ENCODE assay signal across 2 cellular contexts in the genomic region with DNA sequence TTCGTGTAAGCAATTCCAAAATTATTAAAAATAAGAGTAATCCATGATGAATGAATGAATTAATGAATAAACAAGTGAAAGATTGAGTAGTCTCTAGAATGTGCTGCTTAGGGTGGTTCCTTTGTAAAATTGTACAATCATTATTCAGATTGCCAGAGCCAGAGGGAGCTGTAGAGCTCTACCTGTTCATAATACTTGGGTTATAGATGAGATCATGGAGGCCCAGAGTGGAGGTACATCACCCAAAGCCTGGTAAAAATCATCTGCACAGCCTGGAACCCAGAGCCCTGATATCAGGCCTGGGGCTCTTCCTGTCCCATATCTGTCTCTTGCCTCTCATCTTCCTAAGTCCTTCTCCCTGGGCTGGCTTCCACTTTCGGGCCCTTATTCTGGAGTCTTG.
TF ChIP-seq lines count a peak whose summit lies in the region.

No MANE protein-coding gene starts in this region.

TF ChIP-seq in Ishikawa, 13 proteins besides CTCF, POLR2A, EP300 and RAD21:
- TF ChIP-seq TEAD4 (IDR thresholded peaks at IDR 0.05) = no peak
- TF ChIP-seq TAF1 (IDR thresholded peaks at IDR 0.05; ENCODE audit: low read depth) = no peak
- no peak for TF ChIP-seq NFIC (IDR thresholded peaks at IDR 0.05)
- TF ChIP-seq FOXM1 (IDR thresholded peaks at IDR 0.05; ENCODE audit: borderline replicate concordance, low read depth) = no peak
- no peak for TF ChIP-seq ZBTB7A (IDR thresholded peaks at IDR 0.05; ENCODE audit: low read depth)
- no peak for TF ChIP-seq EGR1 (IDR thresholded peaks at IDR 0.05)
- TF ChIP-seq, protein P1, sequence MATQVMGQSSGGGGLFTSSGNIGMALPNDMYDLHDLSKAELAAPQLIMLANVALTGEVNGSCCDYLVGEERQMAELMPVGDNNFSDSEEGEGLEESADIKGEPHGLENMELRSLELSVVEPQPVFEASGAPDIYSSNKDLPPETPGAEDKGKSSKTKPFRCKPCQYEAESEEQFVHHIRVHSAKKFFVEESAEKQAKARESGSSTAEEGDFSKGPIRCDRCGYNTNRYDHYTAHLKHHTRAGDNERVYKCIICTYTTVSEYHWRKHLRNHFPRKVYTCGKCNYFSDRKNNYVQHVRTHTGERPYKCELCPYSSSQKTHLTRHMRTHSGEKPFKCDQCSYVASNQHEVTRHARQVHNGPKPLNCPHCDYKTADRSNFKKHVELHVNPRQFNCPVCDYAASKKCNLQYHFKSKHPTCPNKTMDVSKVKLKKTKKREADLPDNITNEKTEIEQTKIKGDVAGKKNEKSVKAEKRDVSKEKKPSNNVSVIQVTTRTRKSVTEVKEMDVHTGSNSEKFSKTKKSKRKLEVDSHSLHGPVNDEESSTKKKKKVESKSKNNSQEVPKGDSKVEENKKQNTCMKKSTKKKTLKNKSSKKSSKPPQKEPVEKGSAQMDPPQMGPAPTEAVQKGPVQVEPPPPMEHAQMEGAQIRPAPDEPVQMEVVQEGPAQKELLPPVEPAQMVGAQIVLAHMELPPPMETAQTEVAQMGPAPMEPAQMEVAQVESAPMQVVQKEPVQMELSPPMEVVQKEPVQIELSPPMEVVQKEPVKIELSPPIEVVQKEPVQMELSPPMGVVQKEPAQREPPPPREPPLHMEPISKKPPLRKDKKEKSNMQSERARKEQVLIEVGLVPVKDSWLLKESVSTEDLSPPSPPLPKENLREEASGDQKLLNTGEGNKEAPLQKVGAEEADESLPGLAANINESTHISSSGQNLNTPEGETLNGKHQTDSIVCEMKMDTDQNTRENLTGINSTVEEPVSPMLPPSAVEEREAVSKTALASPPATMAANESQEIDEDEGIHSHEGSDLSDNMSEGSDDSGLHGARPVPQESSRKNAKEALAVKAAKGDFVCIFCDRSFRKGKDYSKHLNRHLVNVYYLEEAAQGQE (IDR thresholded peaks at IDR 0.05; ENCODE audit: low read depth) = no peak
- TF ChIP-seq TCF12 (IDR thresholded peaks at IDR 0.05; ENCODE audit: low read depth) = no peak
- TF ChIP-seq, protein P2, sequence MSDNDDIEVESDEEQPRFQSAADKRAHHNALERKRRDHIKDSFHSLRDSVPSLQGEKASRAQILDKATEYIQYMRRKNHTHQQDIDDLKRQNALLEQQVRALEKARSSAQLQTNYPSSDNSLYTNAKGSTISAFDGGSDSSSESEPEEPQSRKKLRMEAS (IDR thresholded peaks at IDR 0.05) = no peak
- TF ChIP-seq CREB1 (IDR thresholded peaks at IDR 0.05; ENCODE audit: low read depth) = no peak
- TF ChIP-seq CEBPB (IDR thresholded peaks at IDR 0.05) = no peak
- TF ChIP-seq YY1 (IDR thresholded peaks at IDR 0.05; ENCODE audit: low read depth) = no peak
- TF ChIP-seq, protein P3, sequence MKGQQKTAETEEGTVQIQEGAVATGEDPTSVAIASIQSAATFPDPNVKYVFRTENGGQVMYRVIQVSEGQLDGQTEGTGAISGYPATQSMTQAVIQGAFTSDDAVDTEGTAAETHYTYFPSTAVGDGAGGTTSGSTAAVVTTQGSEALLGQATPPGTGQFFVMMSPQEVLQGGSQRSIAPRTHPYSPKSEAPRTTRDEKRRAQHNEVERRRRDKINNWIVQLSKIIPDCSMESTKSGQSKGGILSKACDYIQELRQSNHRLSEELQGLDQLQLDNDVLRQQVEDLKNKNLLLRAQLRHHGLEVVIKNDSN (IDR thresholded peaks at IDR 0.05) = no peak

TF ChIP-seq in GM12878, 131 proteins besides CTCF, POLR2A, EP300 and RAD21:
- 0 out of 2 replicates have a peak, but pooled peaks have one; percentile 15 for TF ChIP-seq SMC3 (IDR thresholded peaks at IDR 0.05; ENCODE audit: borderline replicate concordance, low read length)
- TF ChIP-seq ATF7 (IDR thresholded peaks at IDR 0.05; ENCODE audit: low read depth) = no peak
